Comparison of ENCODE assay signal across 8 cellular contexts in the genomic region with DNA sequence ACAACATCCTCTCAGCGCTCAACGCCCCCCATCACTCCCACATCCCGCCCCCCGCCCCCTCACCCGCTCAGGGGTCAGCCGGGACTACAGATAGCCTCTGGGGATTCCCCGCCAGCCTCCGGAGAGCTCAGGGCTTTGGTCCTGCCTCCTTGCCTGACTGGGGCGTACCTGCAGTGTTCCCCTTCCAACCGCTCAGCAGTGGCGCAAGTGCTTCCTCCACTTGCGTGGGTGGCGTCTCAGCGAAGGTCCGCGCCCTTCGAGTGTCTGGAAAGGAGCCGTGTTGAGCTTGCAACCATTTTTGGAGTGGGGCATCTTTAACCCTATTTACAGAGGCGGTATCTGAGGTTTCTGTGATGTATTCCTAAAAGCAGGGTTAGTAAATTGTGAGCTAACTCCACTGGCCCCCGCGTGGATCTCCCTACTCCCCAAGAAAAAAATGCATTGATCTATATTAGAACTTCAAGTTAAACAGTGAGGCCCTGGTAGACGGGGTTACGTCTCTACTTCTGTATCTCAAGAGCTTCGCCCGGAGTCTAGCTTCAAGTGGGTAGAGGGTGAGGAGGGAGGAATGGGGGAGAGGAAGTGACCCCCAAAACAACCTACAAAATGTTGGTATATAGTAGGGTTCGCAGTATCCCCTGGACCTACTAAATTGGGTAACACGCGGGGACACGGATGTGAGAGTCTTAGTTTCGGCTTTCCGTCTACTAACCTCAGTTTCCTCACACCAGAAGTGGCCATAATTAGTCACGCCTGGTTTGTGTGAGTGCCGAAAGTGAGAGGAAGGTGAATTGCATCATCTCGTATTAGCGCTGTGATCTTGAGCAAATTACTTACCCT. TPM values are rescaled to one million over a fixed set of nuclear protein-coding genes. Genes with fewer than 3 reads are reported as not detected.
DNase-seq lines count a peak whose midpoint lies in the region; ATAC-seq, FAIRE-seq and TF ChIP-seq lines count a peak whose summit lies in the region.

No MANE protein-coding gene starts in this region.

- H3K18ac ChIP-seq in H1 (ENCODE audit: extremely low read depth, low read length) = peak overlapping the region; percentile 25; the same call in 1 of the 2 replicates

- H3K23me2 ChIP-seq in H1 (ENCODE audit: low read depth, low read length) = peaks cover 4% of the 10 kb centered on the region

- H3K27me3 ChIP-seq in SK-N-SH (ENCODE audit: insufficient read depth) (peaks cover 92% of the 10 kb centered on the region), H1 (replicated peaks in 1 of 4; ENCODE audit: control insufficient read depth in 3 of 4, extremely low read depth in 1 of 4, insufficient read depth in 3 of 4, low read length in 3 of 4) (peaks cover 90 to 100% (median 98%) of the 10 kb centered on the region in 4 experiments), left ventricle myocardium inferior (ENCODE audit: low read depth) (peaks cover 100% of the 10 kb centered on the region)

- no peak overlapping the region for H4K91ac ChIP-seq in H1 (replicated peaks; ENCODE audit: insufficient read length, low read length)

- peak; percentile 42 for DNase-seq in SK-N-SH
- peak; percentile 23 for DNase-seq in KG1 (lab: John Stamatoyannopoulos, UW)
- peak in 1 of 2 experiments; percentile 63 for DNase-seq in H1 (ENCODE audit: low read depth in 1 of 2, low spot score in 2 of 2)
- DNase-seq in EL = no peak
- no peak for DNase-seq in left ventricle myocardium inferior
- no peak for DNase-seq in inferior parietal cortex (ENCODE audit: extremely low spot score)

- peak overlapping the region; percentile 92; the same call in 1 of the 2 replicates for H2BK20ac ChIP-seq in H1 (ENCODE audit: low read length)

- H4K20me1 ChIP-seq in SK-N-SH (ENCODE audit: insufficient read depth) = no peaks in the 10 kb centered on the region
- peaks cover 9 to 13% of the 10 kb centered on the region in 2 experiments for H4K20me1 ChIP-seq in H1 (replicated peaks in 1 of 2; ENCODE audit: control insufficient read depth in 1 of 2, insufficient read depth in 2 of 2, low read length in 2 of 2)

- H3K9ac ChIP-seq in SK-N-SH = no peak overlapping the region
- H3K9ac ChIP-seq in H1 (replicated peaks in 1 of 4; ENCODE audit: extremely low read depth in 1 of 4, low read depth in 3 of 4, low read length in 3 of 4) = no peak overlapping the region

- CTCF ChIA-PET in SK-N-SH (lab: Yijun Ruan, JAX) (no interaction called here), H1 (lab: Charles Lee; ENCODE audit: partially characterized antibody) (interaction anchor here (2.0 to 13.6 kb wide), 2 partner anchors 9 to 13 kb away, joined by 9 to 132 read pairs; partner anchors contain the start of gene NKX3-2)

- intact Hi-C loops in left ventricle myocardium inferior (cut with micrococcal nuclease) = no loop called here

- H3K9me3 ChIP-seq in SK-N-SH (no peaks in the 10 kb centered on the region; the same call in 1 of the 2 replicates), H1 (ENCODE audit: insufficient read depth in 2 of 2, low read depth in 1 of 2, low read length in 1 of 2) (peaks cover 8 to 14% of the 10 kb centered on the region in 2 experiments), left ventricle myocardium inferior (replicated peaks) (peaks cover 22% of the 10 kb centered on the region)

- H3K27ac ChIP-seq in SK-N-SH (ENCODE audit: low read depth in 2 of 2, low read length in 1 of 2) (no peak overlapping the region), H1 (ENCODE audit: low read depth, low read length) (no peak overlapping the region), left ventricle myocardium inferior (replicated peaks) (no peak overlapping the region)

- H3K9me2 ChIP-seq in SK-N-SH = no peaks in the 10 kb centered on the region

- TF ChIP-seq POLR2A in H1 (IDR thresholded peaks at IDR 0.05; ENCODE audit: control extremely low read depth in 1 of 2, low read depth in 2 of 2, low read length in 2 of 2) = no peak

- H3K79me2 ChIP-seq in SK-N-SH (ENCODE audit: insufficient read depth) (no peaks in the 10 kb centered on the region), H1 (ENCODE audit: control insufficient read depth in 1 of 2, insufficient read depth in 2 of 2, low read length in 2 of 2) (no peaks in the 10 kb centered on the region)

- FAIRE-seq in H1 (lab: Jason Lieb, UNC) = no peak

- H3K14ac ChIP-seq in H1 (ENCODE audit: insufficient read length) = no peak overlapping the region

- H2BK15ac ChIP-seq in H1 (ENCODE audit: low read length) = no peak overlapping the region; the same call in 1 of the 2 replicates

- no peak overlapping the region for H4K5ac ChIP-seq in H1 (ENCODE audit: insufficient read length, low read depth, low read length)

- no peak overlapping the region for H2AK5ac ChIP-seq in H1 (ENCODE audit: low read depth, low read length)

- H2AFZ ChIP-seq in SK-N-SH (ENCODE audit: low read depth) (no peak overlapping the region), H1 (ENCODE audit: low read length) (no peak overlapping the region)

- H3K4me1 ChIP-seq in SK-N-SH (ENCODE audit: control insufficient read depth in 1 of 2, insufficient read depth in 2 of 2, low read depth in 1 of 2, low read length in 1 of 2) = no peaks in the 10 kb centered on the region; a peak in 1 of 4 replicates
- H3K4me1 ChIP-seq in H1 (replicated peaks in 1 of 4; ENCODE audit: control insufficient read depth in 3 of 4, insufficient read depth in 4 of 4, low read length in 3 of 4) = peaks cover 13 to 50% (median 26%) of the 10 kb centered on the region in 4 experiments
- peaks cover 15% of the 10 kb centered on the region for H3K4me1 ChIP-seq in left ventricle myocardium inferior

- H3K79me1 ChIP-seq in H1 (ENCODE audit: low read depth, low read length) = no peaks in the 10 kb centered on the region

- H3F3A ChIP-seq in SK-N-SH (replicated peaks; ENCODE audit: insufficient read depth) = peaks cover 3% of the 10 kb centered on the region

- H3K36me3 ChIP-seq in SK-N-SH (replicated peaks in 1 of 2; ENCODE audit: control insufficient read depth in 1 of 2, insufficient read depth in 2 of 2, low read length in 1 of 2) = no peaks in the 10 kb centered on the region
- H3K36me3 ChIP-seq in H1 (ENCODE audit: control insufficient read depth in 2 of 4, insufficient read depth in 4 of 4, low read length in 3 of 4) = peaks cover 0 to 9% (median 2%) of the 10 kb centered on the region in 4 experiments; a peak in 2 of 8 replicates
- no peaks in the 10 kb centered on the region for H3K36me3 ChIP-seq in left ventricle myocardium inferior

- no peak overlapping the region for H3K4ac ChIP-seq in H1 (replicated peaks; ENCODE audit: insufficient read length, low read depth, low read length)

- peak overlapping the region; percentile 94 for H2BK12ac ChIP-seq in H1 (ENCODE audit: low read depth, low read length)

- H3K23ac ChIP-seq in H1 (ENCODE audit: insufficient read length) = no peak overlapping the region

- WGBS in SK-N-SH (ENCODE audit: low lambda C conversion rate) = 26% methylated on average over 21 of the region's 35 CpGs
- WGBS in H1 (ENCODE audit: extremely low coverage in 1 of 2, insufficient coverage in 1 of 2, insufficient read length in 1 of 2, insufficient replicate concordance in 2 of 2, low coverage in 1 of 2, low lambda C conversion rate in 2 of 2, missing lambda C conversion rate in 1 of 2), 2 experiments = 8% methylated on average over 27 of the region's 35 CpGs; no CpG with 5 or more reads in 1 of the 2 experiments

- no peak overlapping the region; the same call in 1 of the 2 replicates for H4K8ac ChIP-seq in H1 (ENCODE audit: extremely low read depth, insufficient read depth, low read length)

- no peak overlapping the region; the same call in 1 of the 2 replicates for H2BK5ac ChIP-seq in H1 (ENCODE audit: low read depth, low read length)

- TF ChIP-seq EP300 in SK-N-SH (IDR thresholded peaks at IDR 0.05; ENCODE audit: borderline replicate concordance in 1 of 2, low read depth in 1 of 2, low read length in 1 of 2) (no peak), H1 (IDR thresholded peaks at IDR 0.05; ENCODE audit: borderline replicate concordance in 1 of 2, low read depth in 2 of 2, low read length in 2 of 2) (no peak)

- H3K4me3 ChIP-seq in SK-N-SH (ENCODE audit: low read depth in 2 of 2, low read length in 1 of 2) = no peak overlapping the region
- H3K4me3 ChIP-seq in H1 (ENCODE audit: extremely low read depth in 1 of 4, insufficient read depth in 2 of 4, low read depth in 3 of 4, low read length in 4 of 4) = peak overlapping the region in 1 of 4 experiments; percentile 39; a peak in 3 of 8 replicates
- H3K4me3 ChIP-seq in left ventricle myocardium inferior = no peak overlapping the region

- TF ChIP-seq RAD21 in SK-N-SH (IDR thresholded peaks at IDR 0.05; ENCODE audit: low read length) = no peak
- no peak for TF ChIP-seq RAD21 in H1 (IDR thresholded peaks at IDR 0.05 in 1 of 2, conservative IDR thresholded peaks at IDR 0.05 in 1 of 2; ENCODE audit: low read depth in 2 of 2, low read length in 2 of 2)

- POLR2A ChIA-PET in SK-N-SH (lab: Yijun Ruan, JAX) = no interaction called here
- POLR2A ChIA-PET in H1 (lab: Charles Lee; ENCODE audit: partially characterized antibody) = interaction anchor here (0.5 to 5.6 kb wide), 4 partner anchors 9 to 614 kb away, joined by 3 to 37 read pairs (median 4); partner anchors contain the start of gene NKX3-2

- no peak overlapping the region; the same call in 1 of the 2 replicates for H3K4me2 ChIP-seq in SK-N-SH
- H3K4me2 ChIP-seq in H1 (ENCODE audit: insufficient read depth in 1 of 2, low read depth in 2 of 2, low read length in 2 of 2) = peak overlapping the region; percentile 60 to 78

- no peak for TF ChIP-seq CTCF in SK-N-SH (IDR thresholded peaks at IDR 0.05)
- no peak for TF ChIP-seq CTCF in H1 (IDR thresholded peaks at IDR 0.05; ENCODE audit: control extremely low read depth in 1 of 3, insufficient read depth in 1 of 3, low read depth in 1 of 3, low read length in 3 of 3)
- no peak for TF ChIP-seq CTCF in left ventricle myocardium inferior (IDR thresholded peaks at IDR 0.05; ENCODE audit: borderline replicate concordance)

- peak overlapping the region; percentile 36 for H2BK120ac ChIP-seq in H1 (replicated peaks; ENCODE audit: low read depth, low read length)

- ATAC-seq in SK-N-SH treated with all-trans-retinoic acid at 6 μM for 48 hours = no peak
- ATAC-seq in GM21786 (IDR thresholded peaks at IDR 0.05; ENCODE audit: unreplicated experiment) = peak; percentile 84

- H3K56ac ChIP-seq in H1 (replicated peaks; ENCODE audit: insufficient read length, low read depth, low read length) = no peak overlapping the region

RNA-seq across cellular contexts. Expression of gene NKX3-2, which starts 16.1 kb away (rescaled TPM):
- polyA plus RNA-seq in SK-N-SH (2012; rRNA removed) (0.15 and 0.16 TPM in 2 replicates), H1 (2011; rRNA removed) (0.03 TPM in 1 of 2 replicates, not detected in the other)
- polyA plus RNA-seq in SK-N-SH (2012; cell fraction: cytosol; rRNA removed) = 0.12 TPM in 2 replicates
- polyA plus RNA-seq in SK-N-SH (2012; cell fraction: nucleus; rRNA removed) = 0.36 and 0.38 TPM in 2 replicates
- total RNA-seq in H1 (2021; fragmentation: NEBNext Ultra II Directional; extraction: Animal tissue kit (Norgen Biotek cat#: 25700)) = 0.11 and 0.13 TPM in 2 replicates
- polyA plus RNA-seq in H1 (2011; cell fraction: cytosol; rRNA removed) = 0.03 TPM
- 0.06 TPM for polyA plus RNA-seq in H1 (2011; cell fraction: nucleus; rRNA removed)
- polyA plus RNA-seq in H1 (2012, experiment 1 of 2) = 0.07 TPM in 1 of 4 replicates, not detected in the others
- not detected for polyA plus RNA-seq in H1 (2012, experiment 2 of 2)
- polyA plus RNA-seq in H1 (2013, experiment 1 of 2) = 0.06 TPM
- 0.06 TPM for polyA plus RNA-seq in H1 (2013, experiment 2 of 2)
- not detected in 2 replicates for polyA minus RNA-seq in H1 (2011; rRNA and poly(A)+ RNA removed)
- not detected for polyA minus RNA-seq in H1 (2011; cell fraction: cytosol; rRNA and poly(A)+ RNA removed)
- polyA minus RNA-seq in H1 (2011; cell fraction: nucleus; rRNA and poly(A)+ RNA removed) = not detected
- total RNA-seq in left ventricle myocardium inferior = not detected

RNA-seq across cellular contexts. Expression of gene RAB28, which starts 44.1 kb away (rescaled TPM):
- polyA plus RNA-seq in SK-N-SH (2012; rRNA removed) (10.5 and 14.8 TPM in 2 replicates), H1 (2011; rRNA removed) (10.5 and 16.0 TPM in 2 replicates)
- 15.3 and 18.5 TPM in 2 replicates for polyA plus RNA-seq in SK-N-SH (2012; cell fraction: cytosol; rRNA removed)
- 8.0 and 14.2 TPM in 2 replicates for polyA plus RNA-seq in SK-N-SH (2012; cell fraction: nucleus; rRNA removed)
- total RNA-seq in H1 (2021; fragmentation: NEBNext Ultra II Directional; extraction: Animal tissue kit (Norgen Biotek cat#: 25700)) = 18.7 and 20.8 TPM in 2 replicates
- 18.4 TPM for polyA plus RNA-seq in H1 (2011; cell fraction: cytosol; rRNA removed)
- 8.2 TPM for polyA plus RNA-seq in H1 (2011; cell fraction: nucleus; rRNA removed)
- 11.5 to 18.1 TPM (median 12.6 TPM) in 4 replicates for polyA plus RNA-seq in H1 (2012, experiment 1 of 2)
- 3.0 TPM for polyA plus RNA-seq in H1 (2012, experiment 2 of 2)
- polyA plus RNA-seq in H1 (2013, experiment 1 of 2) = 13.7 TPM
- 13.7 TPM for polyA plus RNA-seq in H1 (2013, experiment 2 of 2)
- polyA minus RNA-seq in H1 (2011; rRNA and poly(A)+ RNA removed) = 8.5 and 10.3 TPM in 2 replicates
- polyA minus RNA-seq in H1 (2011; cell fraction: cytosol; rRNA and poly(A)+ RNA removed) = 7.0 TPM
- 23.5 TPM for polyA minus RNA-seq in H1 (2011; cell fraction: nucleus; rRNA and poly(A)+ RNA removed)
- total RNA-seq in left ventricle myocardium inferior = 25.9 TPM

Comparison
In these comparisons a context has a peak if more than half of its experiments do, and no peak if none do; other contexts are left out.
1. DNase-seq: peak in SK-N-SH (single experiment) and KG1 (single experiment); none in EL (single experiment), left ventricle myocardium inferior (single experiment) and inferior parietal cortex (single experiment).
2. Of the 17 proteins assayed by ChIP-seq in both H1 and SK-N-SH: peak only in H1: JUND; only in SK-N-SH: none; in both: none; in neither: 16.